In the genomic region with DNA sequence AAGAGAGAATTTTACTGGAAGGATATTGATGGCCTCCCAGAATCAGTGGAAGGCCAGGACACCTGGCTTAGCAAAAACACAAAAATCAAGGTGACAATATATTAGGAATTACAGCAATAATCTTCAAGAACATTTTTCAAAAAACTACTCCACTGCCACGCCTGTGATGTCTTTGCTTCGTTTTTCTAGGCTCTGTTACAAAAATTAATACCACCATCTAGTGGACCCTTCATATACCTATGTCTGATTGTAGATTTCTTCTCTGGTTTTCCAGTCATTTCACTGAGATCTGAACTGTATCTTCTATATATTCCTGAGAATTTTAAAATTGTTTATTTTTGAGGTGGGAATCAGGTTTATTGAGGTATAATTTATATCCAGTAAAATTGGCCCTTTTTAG, we compare ENCODE assay signal across 8 cellular contexts. TPM values are rescaled to one million over a fixed set of nuclear protein-coding genes. Genes with fewer than 3 reads are reported as not detected.
DNase-seq lines count a peak whose midpoint lies in the region; ATAC-seq, FAIRE-seq and TF ChIP-seq lines count a peak whose summit lies in the region.

No MANE protein-coding gene starts in this region.

- no peaks in the 10 kb centered on the region for H4K20me1 ChIP-seq in H9 (ENCODE audit: control insufficient read depth, insufficient read depth, insufficient read length)

- H4K8ac ChIP-seq in H9 (replicated peaks; ENCODE audit: insufficient read length, low read depth, low read length): no peak overlapping the region

- H3K14ac ChIP-seq in H9 (ENCODE audit: insufficient read depth, low read length): no peak overlapping the region

- no peak overlapping the region for H2BK5ac ChIP-seq in H9 (ENCODE audit: insufficient read length, low read length)

- peaks cover 0 to 5% (median 0%) of the 10 kb centered on the region in 3 experiments; a peak in 2 of 7 replicates for H3K36me3 Mint-ChIP-seq in H9 (ENCODE audit: insufficient read depth in 1 of 3, low read depth in 3 of 3)

- H3K79me2 ChIP-seq in H9 (ENCODE audit: insufficient read depth, low read length): no peaks in the 10 kb centered on the region

- CTCF ChIA-PET in Panc1 (lab: Charles Lee): no interaction called here

- H3K27me3 ChIP-seq in H9 (ENCODE audit: insufficient read depth, low read length) (no peaks in the 10 kb centered on the region), Panc1 (ENCODE audit: control insufficient read depth, insufficient read depth, low read length) (no peaks in the 10 kb centered on the region)

- no peak overlapping the region for H3K4ac ChIP-seq in H9 (ENCODE audit: low read depth, low read length)

- H3K4me3 Mint-ChIP-seq in H9: no peak overlapping the region

- H2BK20ac ChIP-seq in H9 (ENCODE audit: low read depth, low read length, poor library complexity, severe bottlenecking): no peak overlapping the region

- no peak overlapping the region for H3K27ac ChIP-seq in H9 (ENCODE audit: insufficient read length, low read depth, low read length)
- H3K27ac ChIP-seq in Panc1 (ENCODE audit: low read length): no peak overlapping the region

- H4K5ac ChIP-seq in H9 (ENCODE audit: insufficient read length, low read depth, low read length): no peak overlapping the region

- H2BK15ac ChIP-seq in H9 (ENCODE audit: low read depth, low read length): no peak overlapping the region

- TF ChIP-seq CTCF in H9 (conservative IDR thresholded peaks at IDR 0.05) (0 out of 3 replicates have a peak, but pooled peaks have one; percentile 12), Panc1 (IDR thresholded peaks at IDR 0.05) (no peak)

- POLR2A ChIA-PET in Panc1 (lab: Charles Lee): no interaction called here

- DNase-seq in H9 (no peak), Panc1 (ENCODE audit: low read depth, low spot score) (no peak), left lobe of liver (ENCODE audit: low spot score) (no peak), cortex of kidney (lab: John Stamatoyannopoulos, UW) (no peak), SKM-1 treated with dmso at 0.1 percent for 144 hours (lab: John Stamatoyannopoulos, UW; ENCODE audit: unreplicated experiment) (no peak), NCI-H510A treated with DMSO at 0.1 percent for 48 hours (lab: John Stamatoyannopoulos, UW) (no peak)

- H3K56ac ChIP-seq in H9 (ENCODE audit: insufficient read length, low read depth, low read length): no peak overlapping the region

- no peak overlapping the region for H2AFZ ChIP-seq in H9 (ENCODE audit: low read length)

- H3K4me1 Mint-ChIP-seq in H9: peaks cover 1 to 2% of the 10 kb centered on the region in 2 experiments

- no peak overlapping the region for H3K9ac ChIP-seq in H9 (ENCODE audit: extremely low read depth, insufficient read length, low read length)

- H3K9me3 Mint-ChIP-seq in H9: peaks cover 3 to 4% of the 10 kb centered on the region in 2 experiments; a peak in 3 of 5 replicates

- peak; percentile 79 for ATAC-seq in Panc1
- ATAC-seq in left lobe of liver: peak; percentile 81
- no peak for ATAC-seq in HG02840 (IDR thresholded peaks at IDR 0.05; ENCODE audit: low FRiP score, unreplicated experiment)

- H3K79me1 ChIP-seq in H9 (ENCODE audit: insufficient read depth, low read depth, low read length, poor library complexity, severe bottlenecking): no peaks in the 10 kb centered on the region

- peaks cover 4% of the 10 kb centered on the region for H3K23me2 ChIP-seq in H9 (ENCODE audit: insufficient read length, low read depth, low read length, poor library complexity, severe bottlenecking)

- in situ Hi-C loops in Panc1 (cut with HindIII; ENCODE audit: low pct_unique_long_range_greater_than_20kb, low sequenced_read_pairs): no loop called here

- peak; percentile 89 for FAIRE-seq in G401.6 (lab: Jason Lieb, UNC)

- no peak overlapping the region for H3T11ph ChIP-seq in H9 (ENCODE audit: low read length)

- intact Hi-C loops in Panc1 (cut with micrococcal nuclease; ENCODE audit: unreplicated experiment): loop anchor here (1.0 to 10.0 kb wide), 2 partner anchors 107 to 505 kb away; no protein-coding TSS in a partner anchor

- H3K27me3 Mint-ChIP-seq in H9 (ENCODE audit: low read depth): peaks cover 7% of the 10 kb centered on the region

- H3K4me2 ChIP-seq in H9 (ENCODE audit: insufficient read depth, insufficient read length, low read length): no peak overlapping the region

- peak overlapping the region; percentile 4 to 39 for H3K4me3 ChIP-seq in Panc1 (ENCODE audit: low read depth in 2 of 2, low read length in 2 of 2)

- no TSS peak for BruUV-seq in Panc1 (replicated peaks; lab: Mats Ljungman, UMichigan)

- no peak overlapping the region for H3K27ac Mint-ChIP-seq in H9

- no peak overlapping the region for H3K23ac ChIP-seq in H9 (ENCODE audit: insufficient read length, low read depth, low read length)

- no peak overlapping the region for H2AK5ac ChIP-seq in H9 (ENCODE audit: insufficient read length, low read length)

- H4K91ac ChIP-seq in H9 (ENCODE audit: insufficient read length, low read depth, low read length): no peak overlapping the region

- no peak overlapping the region for H2BK120ac ChIP-seq in H9 (ENCODE audit: low read depth, low read length, poor library complexity, severe bottlenecking)

- WGBS in H9 (ENCODE audit: extremely low coverage, insufficient read length, low lambda C conversion rate): no CpG with 5 or more reads among the region's 2 CpGs

- H3K4me1 ChIP-seq in H9 (ENCODE audit: insufficient read depth, low read length): no peaks in the 10 kb centered on the region
- no peaks in the 10 kb centered on the region for H3K4me1 ChIP-seq in Panc1 (ENCODE audit: control insufficient read depth, insufficient read depth, low read length)

- H3K9me3 ChIP-seq in H9 (ENCODE audit: control insufficient read depth, low read depth, low read length) (no peaks in the 10 kb centered on the region), Panc1 (ENCODE audit: control insufficient read depth, insufficient read depth, low read depth, low read length) (no peaks in the 10 kb centered on the region)

- no peak overlapping the region for H2BK12ac ChIP-seq in H9 (ENCODE audit: insufficient read length, low read depth, low read length)

- H3K36me3 ChIP-seq in Panc1 (ENCODE audit: control insufficient read depth, insufficient read depth, low read length): no peaks in the 10 kb centered on the region

- H3K18ac ChIP-seq in H9 (ENCODE audit: insufficient read length, low read depth, low read length): no peak overlapping the region

RNA-seq across cellular contexts. Expression of gene SLC33A1, which starts 5.6 kb away (rescaled TPM):
- 14.7 and 15.0 TPM in 2 replicates for total RNA-seq in H9 (2021)
- 27.2 TPM for total RNA-seq in Panc1 (2021; ENCODE audit: unreplicated experiment)
- 13.7 TPM for polyA plus RNA-seq in Panc1 (2012; ENCODE audit: insufficient read length)
- total RNA-seq in left lobe of liver: 39.7 TPM

RNA-seq across cellular contexts. Expression of gene GMPS, which starts 10.6 kb away (rescaled TPM):
- 136 and 142 TPM in 2 replicates for total RNA-seq in H9 (2021)
- total RNA-seq in Panc1 (2021; ENCODE audit: unreplicated experiment): 137 TPM
- 59.2 TPM for polyA plus RNA-seq in Panc1 (2012; ENCODE audit: insufficient read length)
- 14.6 TPM for total RNA-seq in left lobe of liver

RNA-seq across cellular contexts. Expression of gene C3orf33, which starts 53.8 kb away (rescaled TPM):
- total RNA-seq in H9 (2021) (2.3 and 2.9 TPM in 2 replicates), Panc1 (2021; ENCODE audit: unreplicated experiment) (3.2 TPM), left lobe of liver (0.70 TPM)
- polyA plus RNA-seq in Panc1 (2012; ENCODE audit: insufficient read length): 2.5 TPM
